In the genomic region with DNA sequence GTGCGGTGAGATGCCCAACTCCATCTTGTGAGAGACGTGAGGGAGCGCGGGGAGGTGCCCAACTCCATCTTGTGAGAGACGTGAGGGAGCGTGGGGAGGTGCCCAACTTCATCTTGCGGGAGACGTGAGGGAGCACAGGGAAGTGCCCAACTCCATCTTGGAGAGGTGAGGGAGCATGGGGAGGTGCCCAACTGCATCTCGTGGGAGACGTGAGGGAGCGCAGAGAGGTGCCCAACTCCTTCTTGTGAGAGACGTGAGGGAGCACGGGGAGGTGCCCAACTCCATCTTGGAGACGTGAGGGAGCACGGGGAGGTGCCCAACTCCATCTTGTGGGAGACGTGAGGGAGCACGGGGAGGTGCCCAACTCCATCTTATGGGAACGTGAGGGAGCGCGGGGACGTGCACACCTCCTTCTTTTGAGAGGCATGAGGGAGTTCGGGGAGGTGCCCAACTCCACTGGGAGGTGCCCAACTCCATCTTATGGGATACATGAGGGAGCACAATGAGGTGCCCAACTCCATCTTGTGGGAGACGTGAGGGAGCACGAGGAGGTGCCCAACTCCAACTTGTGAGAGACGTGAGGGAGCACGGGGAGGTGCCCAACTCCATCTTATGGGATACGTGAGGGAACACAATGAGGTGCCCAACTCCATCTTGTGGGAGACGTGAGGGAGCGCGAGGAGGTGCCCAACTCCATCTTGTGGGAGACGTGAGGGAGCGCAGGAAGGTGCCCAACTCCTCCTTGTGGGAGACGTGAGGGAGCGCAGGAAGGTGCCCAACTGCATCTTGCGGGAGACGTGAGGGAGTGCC, we compare ENCODE assay signal across 20 cellular contexts.
DNase-seq lines count a peak whose midpoint lies in the region; ATAC-seq, FAIRE-seq and TF ChIP-seq lines count a peak whose summit lies in the region.
"Had no signal": no experiment of that assay in that cellular context is flagged by ENCODE, and none has a peak within 500 bp of the region (broad histone marks: within the 10 kb centered on the region; RNA-seq: fewer than 3 reads in every experiment).

No MANE protein-coding gene starts in this region.

- H3K27me3 Mint-ChIP-seq in natural killer cell (ENCODE audit: low read depth in 2 of 2), result peaks cover 0 to 7% of the 10 kb centered on the region in 2 donors
- peaks cover 0 to 6% of the 10 kb centered on the region in 2 donors for H3K27me3 Mint-ChIP-seq in natural killer cell treated with Interleukin-12 subunit alpha and Interleukin-12 subunit beta and Interleukin-15 and Interleukin-18, amount 100 ng/mL, for 72 hours
- peaks cover 16 to 22% of the 10 kb centered on the region in 2 donors for H3K27me3 Mint-ChIP-seq in stimulated activated naive B cell treated with anti-CD40 and anti-IgM and Interleukin-4, amounts not matched to agents 10 μg/mL and 1 μg/mL and 100 μg/mL, for 72 hours

- no peak overlapping the region for H3K27ac ChIP-seq in kidney (ENCODE audit: low read depth in 2 of 2, low read length in 2 of 2)
- H3K27ac ChIP-seq: RWPE1 had no signal

- ATAC-seq in natural killer cell (no peak), GM19328 (IDR thresholded peaks at IDR 0.05; ENCODE audit: unreplicated experiment) (no peak), GM18909 (IDR thresholded peaks at IDR 0.05; ENCODE audit: poor library complexity, unreplicated experiment) (no peak)
- no peak for ATAC-seq in natural killer cell treated with Interleukin-12 subunit alpha and Interleukin-12 subunit beta and Interleukin-15 and Interleukin-18, amount 100 ng/mL, for 72 hours
- ATAC-seq in stimulated activated naive B cell treated with anti-CD40 and anti-IgM and Interleukin-4, amounts not matched to agents 10 μg/mL and 1 μg/mL and 100 μg/mL, for 72 hours (replicated peaks), result no peak

- H3K36me3 ChIP-seq in kidney (ENCODE audit: control insufficient read depth in 1 of 2, insufficient read depth in 2 of 2, low read length in 2 of 2), result no peaks in the 10 kb centered on the region
- H3K36me3 ChIP-seq: BE2C, HAP-1 had no signal

- TF ChIP-seq CTCF in natural killer cell (IDR thresholded peaks at IDR 0.05) (no peak), kidney (IDR thresholded peaks at IDR 0.05; ENCODE audit: borderline replicate concordance, extremely low read depth, insufficient read depth) (no peak)

- H3K9ac ChIP-seq in kidney (ENCODE audit: low read length in 2 of 2), result no peak overlapping the region

- no peak for FAIRE-seq in kidney (lab: Jason Lieb, UNC)

- H3K36me3 Mint-ChIP-seq in natural killer cell, result no peaks in the 10 kb centered on the region
- no peaks in the 10 kb centered on the region for H3K36me3 Mint-ChIP-seq in natural killer cell treated with Interleukin-12 subunit alpha and Interleukin-12 subunit beta and Interleukin-15 and Interleukin-18, amount 100 ng/mL, for 72 hours
- H3K36me3 Mint-ChIP-seq in stimulated activated naive B cell treated with anti-CD40 and anti-IgM and Interleukin-4, amounts not matched to agents 10 μg/mL and 1 μg/mL and 100 μg/mL, for 72 hours, result no peaks in the 10 kb centered on the region
- H3K36me3 Mint-ChIP-seq: CD4-positive, alpha-beta memory T cell had no signal

- no peak overlapping the region for H3K4me3 Mint-ChIP-seq in natural killer cell
- no peak overlapping the region for H3K4me3 Mint-ChIP-seq in natural killer cell treated with Interleukin-12 subunit alpha and Interleukin-12 subunit beta and Interleukin-15 and Interleukin-18, amount 100 ng/mL, for 72 hours
- H3K4me3 Mint-ChIP-seq in stimulated activated naive B cell treated with anti-CD40 and anti-IgM and Interleukin-4, amounts not matched to agents 10 μg/mL and 1 μg/mL and 100 μg/mL, for 72 hours, result no peak overlapping the region
- H3K4me3 Mint-ChIP-seq: CD4-positive, alpha-beta memory T cell had no signal

- no peaks in the 10 kb centered on the region for H3K9me3 ChIP-seq in kidney (ENCODE audit: control insufficient read depth in 1 of 2, low read length in 2 of 2)
- H3K9me3 ChIP-seq: BE2C, HAP-1 had no signal

- intact Hi-C loops in natural killer cell (cut with micrococcal nuclease) (no loop called here), kidney (cut with DNase I) (no loop called here)

- H3K27ac Mint-ChIP-seq in natural killer cell, result no peak overlapping the region
- no peak overlapping the region for H3K27ac Mint-ChIP-seq in natural killer cell treated with Interleukin-12 subunit alpha and Interleukin-12 subunit beta and Interleukin-15 and Interleukin-18, amount 100 ng/mL, for 72 hours
- no peak overlapping the region for H3K27ac Mint-ChIP-seq in stimulated activated naive B cell treated with anti-CD40 and anti-IgM and Interleukin-4, amounts not matched to agents 10 μg/mL and 1 μg/mL and 100 μg/mL, for 72 hours
- H3K27ac Mint-ChIP-seq: CD4-positive, alpha-beta memory T cell had no signal

- H3K4me1 Mint-ChIP-seq in natural killer cell, result no peaks in the 10 kb centered on the region
- H3K4me1 Mint-ChIP-seq in natural killer cell treated with Interleukin-12 subunit alpha and Interleukin-12 subunit beta and Interleukin-15 and Interleukin-18, amount 100 ng/mL, for 72 hours (ENCODE audit: low read depth in 2 of 2), result no peaks in the 10 kb centered on the region
- H3K4me1 Mint-ChIP-seq in stimulated activated naive B cell treated with anti-CD40 and anti-IgM and Interleukin-4, amounts not matched to agents 10 μg/mL and 1 μg/mL and 100 μg/mL, for 72 hours, result no peaks in the 10 kb centered on the region
- H3K4me1 Mint-ChIP-seq: CD4-positive, alpha-beta memory T cell had no signal

- H3K4me3 ChIP-seq in kidney (ENCODE audit: low read length in 2 of 2), result no peak overlapping the region
- H3K4me3 ChIP-seq: HAP-1 had no signal

- peak; percentile 8 for DNase-seq in natural killer cell
- no peak for DNase-seq in natural killer cell treated with Interleukin-12 subunit alpha and Interleukin-12 subunit beta and Interleukin-15 and Interleukin-18, amount 100 ng/mL, for 72 hours (ENCODE audit: low spot score)
- DNase-seq in activated CD8-positive, alpha-beta memory T cell treated with anti-CD3 and anti-CD28 coated beads, Interleukin-2, amount 50 U/mL, for 48 hours, result peak; percentile 34
- peak; percentile 48 for DNase-seq in kidney
- DNase-seq in NCI-H1092 treated with DMSO at 0.1 percent for 48 hours (lab: John Stamatoyannopoulos, UW), result no peak
- DNase-seq in stimulated activated naive B cell treated with anti-CD40 and anti-IgM and Interleukin-4, amounts not matched to agents 10 μg/mL and 1 μg/mL and 100 μg/mL, for 72 hours, result no peak
- DNase-seq: CD4-positive, alpha-beta memory T cell; DND-41; GDM1; Kasumi-1; NCI-H1417 treated with DMSO at 0.1 percent for 48 hours; NCI-H2029; NCI-H510A treated with DMSO at 0.1 percent for 48 hours; NK-92 treated with Interleukin-12 subunit alpha and Interleukin-12 subunit beta, amount 100 ng/mL, for 24 hours; OCI-M1 had no signal

- no peaks in the 10 kb centered on the region for H3K9me3 Mint-ChIP-seq in natural killer cell
- H3K9me3 Mint-ChIP-seq in natural killer cell treated with Interleukin-12 subunit alpha and Interleukin-12 subunit beta and Interleukin-15 and Interleukin-18, amount 100 ng/mL, for 72 hours, result no peaks in the 10 kb centered on the region
- peaks cover 0 to 4% of the 10 kb centered on the region in 2 donors for H3K9me3 Mint-ChIP-seq in stimulated activated naive B cell treated with anti-CD40 and anti-IgM and Interleukin-4, amounts not matched to agents 10 μg/mL and 1 μg/mL and 100 μg/mL, for 72 hours
- H3K9me3 Mint-ChIP-seq: CD4-positive, alpha-beta memory T cell had no signal

- H3K4me1 ChIP-seq in kidney (ENCODE audit: control insufficient read depth in 1 of 2, insufficient read depth in 1 of 2, low read depth in 1 of 2, low read length in 2 of 2), result no peaks in the 10 kb centered on the region
- H3K4me1 ChIP-seq: BE2C, HAP-1 had no signal

Comparison
In these comparisons a context has a peak if more than half of its experiments do, and no peak if none do; other contexts are left out.
1. DNase-seq: peak in natural killer cell (single experiment), activated CD8-positive, alpha-beta memory T cell treated with anti-CD3 and anti-CD28 coated beads, Interleukin-2, amount 50 U/mL, for 48 hours (single experiment) and kidney (single experiment); none in natural killer cell treated with Interleukin-12 subunit alpha and Interleukin-12 subunit beta and Interleukin-15 and Interleukin-18, amount 100 ng/mL, for 72 hours (single experiment), NCI-H1092 treated with DMSO at 0.1 percent for 48 hours (single experiment) and stimulated activated naive B cell treated with anti-CD40 and anti-IgM and Interleukin-4, amounts not matched to agents 10 μg/mL and 1 μg/mL and 100 μg/mL, for 72 hours (single experiment).